ENCODE assay signal across 1 cellular context in the genomic region with DNA sequence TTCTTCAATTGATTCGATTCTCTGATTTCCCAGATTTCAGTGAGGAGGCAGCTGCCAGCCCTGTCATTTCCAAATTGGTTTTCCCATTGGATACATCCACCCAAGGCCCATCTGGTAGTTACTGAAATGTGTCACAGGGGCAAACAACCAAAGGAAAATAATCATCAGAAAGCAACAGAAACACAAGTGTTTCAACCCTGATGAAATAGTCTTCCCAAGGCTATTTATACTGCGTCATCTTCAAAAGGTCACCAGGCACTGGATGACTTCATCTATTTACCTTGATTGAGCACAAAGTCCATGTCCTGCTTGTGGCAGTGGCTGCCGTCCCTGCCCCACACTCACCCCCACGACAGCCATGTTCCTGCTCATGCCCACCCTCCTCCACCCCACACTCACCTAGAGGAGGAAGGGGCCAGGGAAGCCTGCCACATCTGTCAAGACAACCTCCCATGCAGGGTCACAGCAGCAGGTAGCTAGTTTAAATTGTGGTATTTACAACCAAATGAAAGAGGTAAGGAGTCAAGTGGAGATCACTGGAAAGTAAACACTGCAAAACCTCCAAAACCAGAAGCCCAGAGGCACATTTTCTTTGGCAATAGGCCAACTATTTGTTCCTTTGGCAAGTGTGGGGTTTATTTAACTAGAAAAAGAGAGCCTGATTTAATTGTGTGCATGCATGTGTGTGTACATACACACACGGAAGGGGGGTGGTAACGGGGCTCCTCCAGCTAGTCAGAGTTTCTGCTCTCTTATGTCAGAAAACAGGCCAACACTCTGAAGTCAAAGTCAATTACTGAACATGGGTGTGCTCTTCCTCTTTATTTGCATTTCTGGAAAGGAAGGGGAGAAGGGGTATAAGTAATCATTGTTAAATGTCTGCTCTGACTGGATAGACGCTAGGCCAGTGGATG.
TF ChIP-seq lines count a peak whose summit lies in the region.

No MANE protein-coding gene starts in this region.

TF ChIP-seq in GM23338, 12 proteins besides CTCF, POLR2A, EP300 and RAD21 (continued from another document):
- TF ChIP-seq ETS1 (IDR thresholded peaks at IDR 0.05) (no peak), EZH2 (IDR thresholded peaks at IDR 0.05; ENCODE audit: low read depth, unreplicated experiment) (no peak)
- TF ChIP-seq, protein P1, sequence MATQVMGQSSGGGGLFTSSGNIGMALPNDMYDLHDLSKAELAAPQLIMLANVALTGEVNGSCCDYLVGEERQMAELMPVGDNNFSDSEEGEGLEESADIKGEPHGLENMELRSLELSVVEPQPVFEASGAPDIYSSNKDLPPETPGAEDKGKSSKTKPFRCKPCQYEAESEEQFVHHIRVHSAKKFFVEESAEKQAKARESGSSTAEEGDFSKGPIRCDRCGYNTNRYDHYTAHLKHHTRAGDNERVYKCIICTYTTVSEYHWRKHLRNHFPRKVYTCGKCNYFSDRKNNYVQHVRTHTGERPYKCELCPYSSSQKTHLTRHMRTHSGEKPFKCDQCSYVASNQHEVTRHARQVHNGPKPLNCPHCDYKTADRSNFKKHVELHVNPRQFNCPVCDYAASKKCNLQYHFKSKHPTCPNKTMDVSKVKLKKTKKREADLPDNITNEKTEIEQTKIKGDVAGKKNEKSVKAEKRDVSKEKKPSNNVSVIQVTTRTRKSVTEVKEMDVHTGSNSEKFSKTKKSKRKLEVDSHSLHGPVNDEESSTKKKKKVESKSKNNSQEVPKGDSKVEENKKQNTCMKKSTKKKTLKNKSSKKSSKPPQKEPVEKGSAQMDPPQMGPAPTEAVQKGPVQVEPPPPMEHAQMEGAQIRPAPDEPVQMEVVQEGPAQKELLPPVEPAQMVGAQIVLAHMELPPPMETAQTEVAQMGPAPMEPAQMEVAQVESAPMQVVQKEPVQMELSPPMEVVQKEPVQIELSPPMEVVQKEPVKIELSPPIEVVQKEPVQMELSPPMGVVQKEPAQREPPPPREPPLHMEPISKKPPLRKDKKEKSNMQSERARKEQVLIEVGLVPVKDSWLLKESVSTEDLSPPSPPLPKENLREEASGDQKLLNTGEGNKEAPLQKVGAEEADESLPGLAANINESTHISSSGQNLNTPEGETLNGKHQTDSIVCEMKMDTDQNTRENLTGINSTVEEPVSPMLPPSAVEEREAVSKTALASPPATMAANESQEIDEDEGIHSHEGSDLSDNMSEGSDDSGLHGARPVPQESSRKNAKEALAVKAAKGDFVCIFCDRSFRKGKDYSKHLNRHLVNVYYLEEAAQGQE (IDR thresholded peaks at IDR 0.05; ENCODE audit: unreplicated experiment), result no peak
